Comparison of ENCODE assay signal across 19 cellular contexts in the genomic region with DNA sequence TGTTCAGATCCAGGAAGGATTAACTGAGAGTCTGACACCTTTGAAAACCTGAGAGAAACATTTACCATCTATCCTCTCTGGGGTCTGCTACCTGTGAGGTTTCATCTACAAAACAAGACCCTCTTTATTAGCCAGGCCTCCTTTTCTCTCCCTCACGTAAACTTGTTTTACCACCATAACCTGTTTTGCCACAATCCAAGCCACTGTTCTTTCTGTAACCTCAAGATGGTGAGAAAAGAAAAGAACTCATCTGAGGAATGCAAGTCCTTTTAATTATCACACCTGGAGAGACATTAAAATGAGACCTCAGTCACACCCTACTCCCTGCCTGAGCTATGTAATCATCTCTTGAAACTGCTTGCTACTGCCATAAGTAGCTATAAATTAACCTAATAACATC.
DNase-seq lines count a peak whose midpoint lies in the region; ATAC-seq and TF ChIP-seq lines count a peak whose summit lies in the region.
"Had no signal": no experiment of that assay in that cellular context is flagged by ENCODE, and none has a peak within 500 bp of the region (broad histone marks: within the 10 kb centered on the region; RNA-seq: fewer than 3 reads in every experiment).

No MANE protein-coding gene starts in this region.

- no peak for ATAC-seq in HG03196 (IDR thresholded peaks at IDR 0.05; ENCODE audit: unreplicated experiment)
- no peak for ATAC-seq in HG03439 (IDR thresholded peaks at IDR 0.05; ENCODE audit: unreplicated experiment)
- ATAC-seq: natural killer cell had no signal

- H3K9me2 ChIP-seq in hepatocyte (replicated peaks; ENCODE audit: insufficient read depth), result no peaks in the 10 kb centered on the region

- no peak overlapping the region for H3K4me3 ChIP-seq in Caco-2 (ENCODE audit: low read depth, low read length)
- no peak overlapping the region for H3K4me3 ChIP-seq in hepatocyte
- no peak overlapping the region for H3K4me3 ChIP-seq in neural progenitor cell
- H3K4me3 ChIP-seq in esophagus muscularis mucosa, result no peak overlapping the region
- H3K4me3 ChIP-seq: spleen had no signal

- H3K4me1 ChIP-seq in Caco-2 (peaks cover 43% of the 10 kb centered on the region), hepatocyte (ENCODE audit: insufficient read depth) (peaks cover 22% of the 10 kb centered on the region), neural progenitor cell (peaks cover 29% of the 10 kb centered on the region), esophagus muscularis mucosa (peaks cover 0 to 10% (median 2%) of the 10 kb centered on the region in 4 donors)
- H3K4me1 ChIP-seq: spleen had no signal

- H3K36me3 ChIP-seq in Caco-2 (ENCODE audit: control insufficient read depth, insufficient read depth, low read length), result no peaks in the 10 kb centered on the region
- no peaks in the 10 kb centered on the region for H3K36me3 ChIP-seq in hepatocyte (replicated peaks; ENCODE audit: insufficient read depth, low read depth)
- no peaks in the 10 kb centered on the region for H3K36me3 ChIP-seq in neural progenitor cell
- no peaks in the 10 kb centered on the region for H3K36me3 ChIP-seq in esophagus muscularis mucosa
- H3K36me3 ChIP-seq: spleen had no signal

- no peaks in the 10 kb centered on the region for H3K27me3 Mint-ChIP-seq in Caco-2 (ENCODE audit: insufficient read depth, unreplicated experiment)
- peaks cover 7% of the 10 kb centered on the region for H3K27me3 Mint-ChIP-seq in neural progenitor cell (ENCODE audit: insufficient read depth, low read depth)
- H3K27me3 Mint-ChIP-seq: dendritic cell treated with granulocyte-macrophage colony-stimulating factor and Interleukin-4, amounts not matched to agents 40 ng/mL and 50 ng/mL, for 4 days had no signal

- POLR2A ChIA-PET in Caco-2 (lab: Charles Lee), result no interaction called here

- H4K20me1 ChIP-seq in hepatocyte (ENCODE audit: insufficient read depth, poor library complexity, severe bottlenecking) (no peaks in the 10 kb centered on the region), neural progenitor cell (ENCODE audit: low read depth) (no peaks in the 10 kb centered on the region)

- H3K4me3 Mint-ChIP-seq in Caco-2 (ENCODE audit: unreplicated experiment) (peak overlapping the region; percentile 15), neural progenitor cell (no peak overlapping the region)
- H3K4me3 Mint-ChIP-seq: dendritic cell treated with granulocyte-macrophage colony-stimulating factor and Interleukin-4, amounts not matched to agents 40 ng/mL and 50 ng/mL, for 4 days; immature natural killer cell; natural killer cell had no signal

- WGBS in hepatocyte (ENCODE audit: low lambda C conversion rate, missing lambda C conversion rate), result 89% methylated on average over 1 of the region's 1 CpG
- WGBS in esophagus muscularis mucosa, result 95% methylated on average over 1 of the region's 1 CpG

- no peak for TF ChIP-seq EP300 in esophagus muscularis mucosa (IDR thresholded peaks at IDR 0.05)

- intact Hi-C loops in Caco-2 (cut with micrococcal nuclease; ENCODE audit: unreplicated experiment) (loop anchor here (2.0 kb wide), 1 partner anchor 47 kb away; no protein-coding TSS in a partner anchor), esophagus muscularis mucosa (cut with DNase I) (no loop called here)

- CTCF ChIA-PET in Caco-2 (lab: Charles Lee), result no interaction called here

- no peak for TF ChIP-seq POLR2A in esophagus muscularis mucosa (IDR thresholded peaks at IDR 0.05; ENCODE audit: low read depth)

- DNase-seq in Caco-2 (peak in 1 of 2 experiments; percentile 57), NCI-H69 (lab: John Stamatoyannopoulos, UW) (peak; percentile 45), hepatocyte (ENCODE audit: low spot score) (no peak), neural progenitor cell (ENCODE audit: low spot score) (no peak), NCI-H1048 (lab: John Stamatoyannopoulos, UW) (no peak), esophagus muscularis mucosa (ENCODE audit: extremely low spot score) (no peak)
- DNase-seq: activated CD4-positive, alpha-beta T cell treated with anti-CD3 and anti-CD28 coated beads for 48 hours; activated gamma-delta T cell; immature natural killer cell; MV-4-11; natural killer cell; NCI-H1930; NCI-H446; posterior cingulate gyrus; spleen; stimulated activated CD4-positive, alpha-beta T cell treated with anti-CD3 and anti-CD28 coated beads, Interleukin-4, amount 100 ng/mL, for 4 hours had no signal

- peaks cover 12% of the 10 kb centered on the region for H3K36me3 Mint-ChIP-seq in Caco-2 (ENCODE audit: insufficient read depth, unreplicated experiment)
- H3K36me3 Mint-ChIP-seq in neural progenitor cell, result no peaks in the 10 kb centered on the region
- H3K36me3 Mint-ChIP-seq: immature natural killer cell, natural killer cell had no signal

- no TSS peak for BruUV-seq in Caco-2 (replicated peaks; lab: Mats Ljungman, UMichigan)

- H3K4me2 ChIP-seq in hepatocyte, result peak overlapping the region; percentile 34
- no peak overlapping the region for H3K4me2 ChIP-seq in neural progenitor cell

- peaks cover 11% of the 10 kb centered on the region; the same call in 1 of the 2 replicates for H3K9me3 ChIP-seq in Caco-2
- no peaks in the 10 kb centered on the region for H3K9me3 ChIP-seq in hepatocyte (ENCODE audit: low read depth)
- no peaks in the 10 kb centered on the region for H3K9me3 ChIP-seq in neural progenitor cell (ENCODE audit: low read depth)
- no peaks in the 10 kb centered on the region for H3K9me3 ChIP-seq in esophagus muscularis mucosa
- H3K9me3 ChIP-seq: spleen had no signal

- H3K79me2 ChIP-seq in hepatocyte, result no peaks in the 10 kb centered on the region
- H3K79me2 ChIP-seq in neural progenitor cell (ENCODE audit: low read depth), result no peaks in the 10 kb centered on the region

- H3K27ac ChIP-seq in hepatocyte (peak overlapping the region; percentile 75), neural progenitor cell (no peak overlapping the region), esophagus muscularis mucosa (replicated peaks in 1 of 4) (no peak overlapping the region)
- H3K27ac ChIP-seq: spleen had no signal

- no peaks in the 10 kb centered on the region for H3F3A ChIP-seq in neural progenitor cell (ENCODE audit: low read depth)

- H2AFZ ChIP-seq in hepatocyte (no peak overlapping the region), neural progenitor cell (replicated peaks) (no peak overlapping the region)

- H3K27ac Mint-ChIP-seq in Caco-2 (ENCODE audit: unreplicated experiment), result peak overlapping the region; percentile 74
- peak overlapping the region; percentile 50 for H3K27ac Mint-ChIP-seq in neural progenitor cell
- H3K27ac Mint-ChIP-seq: dendritic cell treated with granulocyte-macrophage colony-stimulating factor and Interleukin-4, amounts not matched to agents 40 ng/mL and 50 ng/mL, for 4 days; immature natural killer cell; natural killer cell had no signal

- H3K9ac ChIP-seq in neural progenitor cell, result no peak overlapping the region

- H3K4me1 Mint-ChIP-seq in Caco-2 (ENCODE audit: low read depth, unreplicated experiment) (peaks cover 20% of the 10 kb centered on the region), neural progenitor cell (peaks cover 8% of the 10 kb centered on the region)
- H3K4me1 Mint-ChIP-seq: immature natural killer cell, natural killer cell had no signal

- TF ChIP-seq CTCF in Caco-2 (IDR thresholded peaks at IDR 0.05; ENCODE audit: insufficient read depth in 1 of 2, low read depth in 1 of 2, low read length in 1 of 2, severe bottlenecking in 1 of 2, unreplicated experiment in 1 of 2), result no peak
- no peak for TF ChIP-seq CTCF in hepatocyte (IDR thresholded peaks at IDR 0.05; ENCODE audit: poor library complexity)
- TF ChIP-seq CTCF in neural progenitor cell (IDR thresholded peaks at IDR 0.05), result no peak
- TF ChIP-seq CTCF in esophagus muscularis mucosa (IDR thresholded peaks at IDR 0.05), result no peak

- H3K9me3 Mint-ChIP-seq in Caco-2 (ENCODE audit: unreplicated experiment) (peaks cover 18% of the 10 kb centered on the region), neural progenitor cell (peaks cover 8% of the 10 kb centered on the region)
- H3K9me3 Mint-ChIP-seq: immature natural killer cell, natural killer cell had no signal

- no peaks in the 10 kb centered on the region for H3K27me3 ChIP-seq in Caco-2 (replicated peaks; ENCODE audit: control insufficient read depth, insufficient read depth, low read length)
- H3K27me3 ChIP-seq in hepatocyte, result no peaks in the 10 kb centered on the region
- no peaks in the 10 kb centered on the region for H3K27me3 ChIP-seq in neural progenitor cell
- no peaks in the 10 kb centered on the region for H3K27me3 ChIP-seq in esophagus muscularis mucosa
